ENCODE assay signal across 1 cellular context in genomic region chr6:4153514-4153985, GRCh38.
TF ChIP-seq lines count a peak whose summit lies in the region.

No MANE protein-coding gene starts in this region.

TF ChIP-seq in GM23338, 12 proteins besides CTCF, POLR2A, EP300 and RAD21 (continued from another document):
- no peak for TF ChIP-seq REST (IDR thresholded peaks at IDR 0.05; ENCODE audit: unreplicated experiment)
